In the genomic region with DNA sequence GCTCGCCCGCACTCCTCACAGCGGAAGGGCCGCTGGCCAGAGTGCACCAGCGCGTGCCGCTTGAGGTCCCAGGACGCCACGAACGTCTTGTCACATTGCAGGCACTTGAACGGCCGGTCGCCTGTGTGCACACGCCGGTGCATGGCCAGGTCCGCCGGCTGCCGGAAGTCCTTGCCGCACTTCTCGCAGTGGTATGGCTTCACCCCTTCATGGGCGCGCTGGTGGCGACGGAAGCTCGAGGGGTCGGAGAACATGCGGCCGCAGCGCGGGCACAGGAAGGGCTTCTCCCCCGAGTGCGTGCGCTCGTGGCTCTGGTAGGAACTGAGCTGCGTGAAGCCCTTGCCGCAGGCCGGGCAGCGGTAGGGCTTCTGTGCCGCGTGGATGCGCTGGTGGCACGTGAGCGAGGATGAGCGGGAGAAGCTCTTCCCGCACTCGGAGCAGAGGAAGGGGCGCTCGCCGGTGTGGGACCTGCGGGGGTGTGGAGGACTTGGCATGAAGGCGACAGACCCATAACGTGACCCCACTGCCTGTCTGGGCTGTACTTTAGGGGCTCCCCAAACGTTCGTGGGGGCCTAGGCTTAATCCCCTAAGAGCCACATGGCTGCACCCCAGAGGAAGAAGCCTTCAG, we compare ENCODE assay signal across 24 cellular contexts.
"Had no signal": no experiment of that assay in that cellular context is flagged by ENCODE, and none has a peak within 500 bp of the region (broad histone marks: within the 10 kb centered on the region; RNA-seq: fewer than 3 reads in every experiment).

No MANE protein-coding gene starts in this region.

- H3K4me3 Mint-ChIP-seq: activated naive CD8-positive, alpha-beta T cell treated with anti-CD3 and anti-CD28 coated beads for 36 hours; activated T-cell treated with anti-CD3 and anti-CD28 coated beads, Interleukin-2, amount 50 U/mL, for 24 hours; activated T-helper 17 cell treated with anti-CD3 and anti-CD28 coated beads, Interleukin-2, amount 50 U/mL, for 72 hours; stimulated activated memory B cell treated with anti-CD40 and anti-IgM and Interleukin-4, amounts not matched to agents 10 μg/mL and 1 μg/mL and 100 μg/mL, for 72 hours had no signal

- DNase-seq: activated CD4-positive, alpha-beta T cell treated with anti-CD3 and anti-CD28 coated beads for 1 hour; activated CD4-positive, alpha-beta T cell treated with anti-CD3 and anti-CD28 coated beads, Interleukin-2, amount 50 U/mL, for 4 hours; activated CD8-positive, alpha-beta memory T cell treated with anti-CD3 and anti-CD28 coated beads for 24 hours; activated CD8-positive, alpha-beta memory T cell treated with anti-CD3 and anti-CD28 coated beads, Interleukin-2, amount 50 U/mL, for 4 hours; activated naive CD8-positive, alpha-beta T cell treated with anti-CD3 and anti-CD28 coated beads for 36 hours; activated T-cell treated with anti-CD3 and anti-CD28 coated beads, Interleukin-2, amount 50 U/mL, for 24 hours; central memory CD4-positive, alpha-beta T cell; effector memory CD4-positive, alpha-beta T cell; foreskin melanocyte; kidney glomerular epithelial cell; left ventricle myocardium inferior; mammary epithelial cell; midbrain; occipital lobe; small intestine; stimulated activated CD4-positive, alpha-beta T cell treated with anti-CD3 and anti-CD28 coated beads, Interleukin-15, amount 100 ng/mL, for 24 hours; stomach; T-helper 9 cell; transverse colon had no signal

- H3K27me3 Mint-ChIP-seq: activated naive CD8-positive, alpha-beta T cell treated with anti-CD3 and anti-CD28 coated beads for 36 hours; activated T-cell treated with anti-CD3 and anti-CD28 coated beads, Interleukin-2, amount 50 U/mL, for 24 hours; activated T-helper 17 cell treated with anti-CD3 and anti-CD28 coated beads, Interleukin-2, amount 50 U/mL, for 72 hours; stimulated activated memory B cell treated with anti-CD40 and anti-IgM and Interleukin-4, amounts not matched to agents 10 μg/mL and 1 μg/mL and 100 μg/mL, for 72 hours had no signal

- H3K4me1 Mint-ChIP-seq: stimulated activated memory B cell treated with anti-CD40 and anti-IgM and Interleukin-4, amounts not matched to agents 10 μg/mL and 1 μg/mL and 100 μg/mL, for 72 hours had no signal

- H3K9me3 ChIP-seq: left ventricle myocardium inferior, stomach, suprapubic skin, transverse colon had no signal

- H3K27ac ChIP-seq: left ventricle myocardium inferior, stomach, suprapubic skin, transverse colon had no signal

- H3K27ac Mint-ChIP-seq: activated naive CD8-positive, alpha-beta T cell treated with anti-CD3 and anti-CD28 coated beads for 36 hours; activated T-cell treated with anti-CD3 and anti-CD28 coated beads, Interleukin-2, amount 50 U/mL, for 24 hours; activated T-helper 17 cell treated with anti-CD3 and anti-CD28 coated beads, Interleukin-2, amount 50 U/mL, for 72 hours; stimulated activated memory B cell treated with anti-CD40 and anti-IgM and Interleukin-4, amounts not matched to agents 10 μg/mL and 1 μg/mL and 100 μg/mL, for 72 hours had no signal

- ATAC-seq: activated T-helper 17 cell treated with anti-CD3 and anti-CD28 coated beads, Interleukin-2, amount 50 U/mL, for 72 hours; esophagus mucosa; sciatic nerve; stimulated activated memory B cell treated with anti-CD40 and anti-IgM and Interleukin-4, amounts not matched to agents 10 μg/mL and 1 μg/mL and 100 μg/mL, for 72 hours had no signal

- H3K4me3 ChIP-seq: left ventricle myocardium inferior, stomach, suprapubic skin, transverse colon had no signal

- H3K9me3 Mint-ChIP-seq: activated naive CD8-positive, alpha-beta T cell treated with anti-CD3 and anti-CD28 coated beads for 36 hours; activated T-cell treated with anti-CD3 and anti-CD28 coated beads, Interleukin-2, amount 50 U/mL, for 24 hours; activated T-helper 17 cell treated with anti-CD3 and anti-CD28 coated beads, Interleukin-2, amount 50 U/mL, for 72 hours; stimulated activated memory B cell treated with anti-CD40 and anti-IgM and Interleukin-4, amounts not matched to agents 10 μg/mL and 1 μg/mL and 100 μg/mL, for 72 hours had no signal

- H3K27me3 ChIP-seq: stomach, suprapubic skin, transverse colon had no signal
